Comparison of ENCODE assay signal across 1 cellular context in genomic region chr2:156385242-156385641, GRCh38.
TF ChIP-seq lines count a peak whose summit lies in the region.

No MANE protein-coding gene starts in this region.

TF ChIP-seq in GM23338, 12 proteins besides CTCF, POLR2A, EP300 and RAD21 (continued from another document):
- TF ChIP-seq ETS1 (IDR thresholded peaks at IDR 0.05): no peak
- TF ChIP-seq ZNF114 (CRISPR knock-in tag; IDR thresholded peaks at IDR 0.05): no peak
- TF ChIP-seq NANOG (IDR thresholded peaks at IDR 0.05; ENCODE audit: borderline replicate concordance): no peak
- no peak for TF ChIP-seq POLR2AphosphoS5 (IDR thresholded peaks at IDR 0.05; ENCODE audit: low read depth)
- no peak for TF ChIP-seq ZNF462 (CRISPR knock-in tag; IDR thresholded peaks at IDR 0.05)
TF ChIP-seq in GM23338: peak in this region for 0.
